14 cellular contexts compared by ENCODE assay signal in the genomic region with DNA sequence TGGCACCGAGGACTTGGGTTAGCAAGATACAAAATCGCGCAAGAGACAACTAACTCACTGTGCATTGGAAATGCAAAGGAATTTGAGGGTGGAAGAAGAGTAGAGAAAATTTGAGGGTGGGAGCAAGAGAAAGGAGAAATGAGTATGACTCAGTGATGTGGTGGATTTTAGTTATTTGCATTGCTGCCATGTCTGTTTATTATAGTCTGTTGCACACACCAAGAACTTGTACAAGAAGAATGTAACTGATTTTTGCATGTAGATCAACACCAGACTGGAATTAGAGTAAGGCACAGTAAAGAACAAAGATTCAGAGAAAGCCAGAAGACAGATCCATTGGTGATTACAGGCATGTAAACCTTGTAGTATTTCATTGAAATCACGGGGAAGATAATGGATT.
A peak's percentile ranks its signal among the peaks of the same experiment; 100 is the strongest.
DNase-seq lines count a peak whose midpoint lies in the region; ATAC-seq and TF ChIP-seq lines count a peak whose summit lies in the region.
"Had no signal": no experiment of that assay in that cellular context is flagged by ENCODE, and none has a peak within 500 bp of the region (broad histone marks: within the 10 kb centered on the region; RNA-seq: fewer than 3 reads in every experiment).

No MANE protein-coding gene starts in this region.

- H2BK12ac ChIP-seq in mesenchymal stem cell (ENCODE audit: low read length in 2 of 2) = no peak overlapping the region

- H4K8ac ChIP-seq in mesenchymal stem cell (ENCODE audit: low read length) = no peak overlapping the region

- no peak overlapping the region for H3K9ac ChIP-seq in mesenchymal stem cell (ENCODE audit: low read length)
- H3K9ac ChIP-seq: BLaER1, GM23248 had no signal

- H2AFZ ChIP-seq in mesenchymal stem cell (ENCODE audit: low read depth, low read length) = no peak overlapping the region
- H2AFZ ChIP-seq: GM23248 had no signal

- H2BK5ac ChIP-seq in mesenchymal stem cell (ENCODE audit: low read depth, low read length, poor library complexity, severe bottlenecking) = peak overlapping the region; percentile 19

- H3K36me3 ChIP-seq in mesenchymal stem cell (ENCODE audit: control insufficient read depth in 1 of 2, insufficient read depth in 2 of 2, low read depth in 1 of 2, low read length in 2 of 2) (no peaks in the 10 kb centered on the region), A673 (ENCODE audit: insufficient read depth, low read length, poor library complexity, severe bottlenecking) (no peaks in the 10 kb centered on the region)
- no peaks in the 10 kb centered on the region for H3K36me3 ChIP-seq in naive thymus-derived CD4-positive, alpha-beta T cell (ENCODE audit: control insufficient read depth in 2 of 3, insufficient read depth in 3 of 3, low read length in 3 of 3)
- H3K36me3 ChIP-seq: BLaER1 had no signal

- H3K27ac ChIP-seq in mesenchymal stem cell (ENCODE audit: low read length, poor library complexity, severe bottlenecking) (no peak overlapping the region), A673 (ENCODE audit: low read depth, low read length, poor library complexity, severe bottlenecking) (no peak overlapping the region)
- no peak overlapping the region for H3K27ac ChIP-seq in naive thymus-derived CD4-positive, alpha-beta T cell (ENCODE audit: low read depth, low read length)
- H3K27ac ChIP-seq: BLaER1, GM23248 had no signal

- POLR2A ChIA-PET in A673 (lab: Charles Lee; ENCODE audit: low non-redundant PET) = no interaction called here
- POLR2A ChIA-PET in naive thymus-derived CD4-positive, alpha-beta T cell (lab: Charles Lee) = no interaction called here

- no peak for TF ChIP-seq CTCF in A673 (conservative IDR thresholded peaks at IDR 0.05; ENCODE audit: low read depth, low read length)

- no peak for ATAC-seq in HG03354 (IDR thresholded peaks at IDR 0.05; ENCODE audit: poor library complexity, severe bottlenecking, unreplicated experiment)
- no peak for ATAC-seq in naive thymus-derived CD4-positive, alpha-beta T cell
- ATAC-seq: HCT116 had no signal

- WGBS in mesenchymal stem cell = 95% methylated on average over 3 of the region's 4 CpGs

- intact Hi-C loops in A673 (cut with micrococcal nuclease; ENCODE audit: unreplicated experiment) = no loop called here
- intact Hi-C loops in naive thymus-derived CD4-positive, alpha-beta T cell (cut with micrococcal nuclease) = no loop called here

- H3K9me3 Mint-ChIP-seq in naive thymus-derived CD4-positive, alpha-beta T cell = peaks cover 0 to 3% (median 0%) of the 10 kb centered on the region in 11 donors

- H3K14ac ChIP-seq in mesenchymal stem cell (ENCODE audit: low read length in 2 of 2) = no peak overlapping the region

- H4K91ac ChIP-seq in mesenchymal stem cell (ENCODE audit: low read length) = no peak overlapping the region

- no TSS peak for BruUV-seq in A673 (replicated peaks; lab: Mats Ljungman, UMichigan)

- peak overlapping the region in 1 of 9 donors; percentile 26 for H3K27ac Mint-ChIP-seq in naive thymus-derived CD4-positive, alpha-beta T cell
- H3K27ac Mint-ChIP-seq: CD8-positive, alpha-beta memory T cell had no signal

- no peak overlapping the region for H3K4me2 ChIP-seq in mesenchymal stem cell (ENCODE audit: low read length, poor library complexity, severe bottlenecking)
- H3K4me2 ChIP-seq: BLaER1 had no signal

- H2BK15ac ChIP-seq in mesenchymal stem cell (ENCODE audit: low read depth, poor library complexity, severe bottlenecking) = no peak overlapping the region

- no peaks in the 10 kb centered on the region for H3K79me1 ChIP-seq in mesenchymal stem cell (replicated peaks; ENCODE audit: low read length, poor library complexity, severe bottlenecking)

- no peak overlapping the region for H2BK120ac ChIP-seq in mesenchymal stem cell (ENCODE audit: low read depth, low read length)

- CTCF ChIA-PET in A673 (lab: Charles Lee) = no interaction called here
- CTCF ChIA-PET in naive thymus-derived CD4-positive, alpha-beta T cell (lab: Charles Lee) = interaction anchor here (1.5 kb wide), 1 partner anchor 56 kb away, joined by 5 read pairs; no protein-coding TSS in a partner anchor

- no peak overlapping the region for H3K18ac ChIP-seq in mesenchymal stem cell (ENCODE audit: low read depth in 1 of 2, low read length in 2 of 2)

- H3K4me3 ChIP-seq in mesenchymal stem cell (ENCODE audit: insufficient read depth in 1 of 2, low read depth in 1 of 2, low read length in 2 of 2) = no peak overlapping the region
- H3K4me3 ChIP-seq in A673 (ENCODE audit: low read depth, low read length, poor library complexity, severe bottlenecking) = no peak overlapping the region
- H3K4me3 ChIP-seq in naive thymus-derived CD4-positive, alpha-beta T cell (ENCODE audit: low read length) = no peak overlapping the region
- H3K4me3 ChIP-seq: BLaER1, GM23248 had no signal

- H3K4me1 Mint-ChIP-seq in naive thymus-derived CD4-positive, alpha-beta T cell = peaks cover 0 to 15% (median 2%) of the 10 kb centered on the region in 7 donors

- no peak overlapping the region for H3K4me3 Mint-ChIP-seq in naive thymus-derived CD4-positive, alpha-beta T cell
- H3K4me3 Mint-ChIP-seq: CD8-positive, alpha-beta memory T cell had no signal

- H3K36me3 Mint-ChIP-seq in naive thymus-derived CD4-positive, alpha-beta T cell = no peaks in the 10 kb centered on the region
- H3K36me3 Mint-ChIP-seq: CD8-positive, alpha-beta memory T cell had no signal

- peaks cover 0 to 4% (median 0%) of the 10 kb centered on the region in 5 donors for H3K27me3 Mint-ChIP-seq in naive thymus-derived CD4-positive, alpha-beta T cell

- H3K27me3 ChIP-seq in mesenchymal stem cell (ENCODE audit: control insufficient read depth in 1 of 2, insufficient read depth in 1 of 2, low read length in 2 of 2) (peaks cover 0 to 4% of the 10 kb centered on the region in 2 experiments), A673 (replicated peaks; ENCODE audit: insufficient read depth, low read depth, low read length, poor library complexity) (no peaks in the 10 kb centered on the region)
- no peaks in the 10 kb centered on the region for H3K27me3 ChIP-seq in naive thymus-derived CD4-positive, alpha-beta T cell (ENCODE audit: control insufficient read depth in 2 of 2, insufficient read depth in 2 of 2, low read length in 2 of 2)
- H3K27me3 ChIP-seq: BLaER1 had no signal

- no peaks in the 10 kb centered on the region for H3K4me1 ChIP-seq in mesenchymal stem cell (ENCODE audit: control insufficient read depth, insufficient read depth, low read depth, low read length)
- H3K4me1 ChIP-seq in A673 (ENCODE audit: insufficient read depth, low read length, poor library complexity, severe bottlenecking) = no peaks in the 10 kb centered on the region
- H3K4me1 ChIP-seq in naive thymus-derived CD4-positive, alpha-beta T cell (ENCODE audit: control insufficient read depth in 2 of 2, insufficient read depth in 2 of 2, low read length in 2 of 2) = no peaks in the 10 kb centered on the region
- H3K4me1 ChIP-seq: Caco-2 had no signal

- no peak overlapping the region for H2AK5ac ChIP-seq in mesenchymal stem cell (ENCODE audit: low read length, severe bottlenecking)

- DNase-seq in EH (ENCODE audit: low read depth) = peak; percentile 19
- DNase-seq in RPMI7951 (ENCODE audit: low read depth) = peak; percentile 11
- peak; percentile 17 for DNase-seq in amniotic epithelial cell (ENCODE audit: low read depth)
- peak; percentile 25 for DNase-seq in mesenchymal stem cell
- DNase-seq in A673 (ENCODE audit: low spot score) = no peak
- no peak for DNase-seq in naive thymus-derived CD4-positive, alpha-beta T cell
- DNase-seq: AML-193; Caco-2; CD8-positive, alpha-beta memory T cell; DMS53; GM23248 had no signal

- no peak overlapping the region for H3K23ac ChIP-seq in mesenchymal stem cell (ENCODE audit: low read length in 2 of 2)

- H3K9me3 ChIP-seq in mesenchymal stem cell (ENCODE audit: control insufficient read depth, low read length) (no peaks in the 10 kb centered on the region), A673 (ENCODE audit: low read depth, low read length, poor library complexity, severe bottlenecking) (no peaks in the 10 kb centered on the region)
- H3K9me3 ChIP-seq in naive thymus-derived CD4-positive, alpha-beta T cell (ENCODE audit: control insufficient read depth in 2 of 3, low read length in 3 of 3) = no peaks in the 10 kb centered on the region
- H3K9me3 ChIP-seq: BLaER1, Caco-2 had no signal

- no peak overlapping the region for H3K4ac ChIP-seq in mesenchymal stem cell (ENCODE audit: low read depth in 1 of 2, low read length in 2 of 2)

Comparison
In these comparisons a context has a peak if more than half of its experiments do, and no peak if none do; other contexts are left out.
1. DNase-seq: peak in EH (single experiment), RPMI7951 (single experiment), amniotic epithelial cell (single experiment) and mesenchymal stem cell (single experiment); none in A673 (single experiment) and naive thymus-derived CD4-positive, alpha-beta T cell (0 of 9).